In genomic region chr11:62805991-62806441, GRCh38 we compare ENCODE assay signal across 8 cellular contexts. TPM values are rescaled to one million over a fixed set of nuclear protein-coding genes. Genes with fewer than 3 reads are reported as not detected.
A peak's percentile ranks its signal among the peaks of the same experiment; 100 is the strongest.
DNase-seq lines count a peak whose midpoint lies in the region; ATAC-seq, FAIRE-seq and TF ChIP-seq lines count a peak whose summit lies in the region.

No MANE protein-coding gene starts in this region.

- FAIRE-seq in H1 (lab: Jason Lieb, UNC) (no peak), RCC 7860 (lab: Jason Lieb, UNC) (no peak)

- no peak overlapping the region for H3K18ac ChIP-seq in H1 (ENCODE audit: extremely low read depth, low read length)

- POLR2A ChIA-PET in T-cell (lab: Charles Lee) = interaction anchor here (0.5 to 1.4 kb wide), 12 partner anchors 8 to 215 kb away, joined by 3 to 8 read pairs (median 3); partner anchors contain the start of genes TEX54 (in 1 of the 2) and TUT1 (in 1 of the 2)
- POLR2A ChIA-PET in H1 (lab: Charles Lee; ENCODE audit: partially characterized antibody) = interaction anchor here (0.6 to 10.0 kb wide), 43 partner anchors 10 to 1537 kb away, joined by 3 to 251 read pairs (median 6); partner anchors contain the start of genes B3GAT3, BSCL2, C11orf98 and CSKMT

- peaks cover 4% of the 10 kb centered on the region; the same call in 1 of the 2 replicates for H3K23me2 ChIP-seq in H1 (ENCODE audit: low read depth, low read length)

- H2BK15ac ChIP-seq in H1 (ENCODE audit: low read length) = no peak overlapping the region

- no peaks in the 10 kb centered on the region for H3K27me3 Mint-ChIP-seq in T-cell
- H3K27me3 Mint-ChIP-seq in natural killer cell (ENCODE audit: low read depth in 2 of 2) = no peaks in the 10 kb centered on the region

- no peaks in the 10 kb centered on the region for H3K27me3 ChIP-seq in H1 (replicated peaks in 1 of 4; ENCODE audit: control insufficient read depth in 3 of 4, extremely low read depth in 1 of 4, insufficient read depth in 3 of 4, low read length in 3 of 4)

- TF ChIP-seq EP300 in H1 (IDR thresholded peaks at IDR 0.05; ENCODE audit: borderline replicate concordance in 1 of 2, low read depth in 2 of 2, low read length in 2 of 2) = no peak

- H3K9me3 ChIP-seq in H1 (ENCODE audit: insufficient read depth in 2 of 2, low read depth in 1 of 2, low read length in 1 of 2) = no peaks in the 10 kb centered on the region

- H3K79me1 ChIP-seq in H1 (ENCODE audit: low read depth, low read length) = peaks cover 6% of the 10 kb centered on the region; the same call in 1 of the 2 replicates

- H3K4me1 ChIP-seq in H1 (replicated peaks in 1 of 4; ENCODE audit: control insufficient read depth in 3 of 4, insufficient read depth in 4 of 4, low read length in 3 of 4) = peaks cover 0 to 5% (median under 1%) of the 10 kb centered on the region in 4 experiments; a peak in 1 of 7 replicates

- H3K27ac Mint-ChIP-seq in T-cell (peak overlapping the region; percentile 93 to 98), natural killer cell (peak overlapping the region; percentile 94 to 99)

- no peak overlapping the region for H2AK5ac ChIP-seq in H1 (ENCODE audit: low read depth, low read length)

- H3K9me3 Mint-ChIP-seq in T-cell (no peaks in the 10 kb centered on the region), natural killer cell (no peaks in the 10 kb centered on the region)

- H2AFZ ChIP-seq in H1 (ENCODE audit: low read length) = no peak overlapping the region

- intact Hi-C loops in natural killer cell (cut with micrococcal nuclease) = loop anchor here (1.0 to 2.0 kb wide), 3 partner anchors 14 to 33 kb away; partner anchors contain the start of genes STX5, TEX54, TMEM223 and WDR74

- no peak overlapping the region for H2BK12ac ChIP-seq in H1 (ENCODE audit: low read depth, low read length)

- H2BK20ac ChIP-seq in H1 (ENCODE audit: low read length) = no peak overlapping the region

- no peak overlapping the region for H3K4ac ChIP-seq in H1 (replicated peaks; ENCODE audit: insufficient read length, low read depth, low read length)

- no peak overlapping the region for H3K56ac ChIP-seq in H1 (replicated peaks; ENCODE audit: insufficient read length, low read depth, low read length)

- 53% methylated on average over 11 of the region's 11 CpGs; no CpG with 5 or more reads in 1 of the 2 experiments for WGBS in H1 (ENCODE audit: extremely low coverage in 1 of 2, insufficient coverage in 1 of 2, insufficient read length in 1 of 2, insufficient replicate concordance in 2 of 2, low coverage in 1 of 2, low lambda C conversion rate in 2 of 2, missing lambda C conversion rate in 1 of 2), 2 experiments

- H3K4me3 ChIP-seq in H1 (ENCODE audit: extremely low read depth in 1 of 4, insufficient read depth in 2 of 4, low read depth in 3 of 4, low read length in 4 of 4) = peak overlapping the region; percentile 66 to 85 (median 81)

- no peak for TF ChIP-seq RAD21 in H1 (IDR thresholded peaks at IDR 0.05 in 1 of 2, conservative IDR thresholded peaks at IDR 0.05 in 1 of 2; ENCODE audit: low read depth in 2 of 2, low read length in 2 of 2)

- peaks cover under 1 to 2% of the 10 kb centered on the region in 2 experiments for H4K20me1 ChIP-seq in H1 (replicated peaks in 1 of 2; ENCODE audit: control insufficient read depth in 1 of 2, insufficient read depth in 2 of 2, low read length in 2 of 2)

- H3K36me3 Mint-ChIP-seq in T-cell (peaks cover 23% of the 10 kb centered on the region), natural killer cell (no peaks in the 10 kb centered on the region)

- H3K23ac ChIP-seq in H1 (ENCODE audit: insufficient read length) = no peak overlapping the region

- H3K4me3 Mint-ChIP-seq in T-cell = peak overlapping the region; percentile 91 to 100 (median 98)
- peak overlapping the region; percentile 96 for H3K4me3 Mint-ChIP-seq in natural killer cell

- TF ChIP-seq CTCF in H1 (IDR thresholded peaks at IDR 0.05; ENCODE audit: control extremely low read depth in 1 of 3, insufficient read depth in 1 of 3, low read depth in 1 of 3, low read length in 3 of 3) (no peak), natural killer cell (IDR thresholded peaks at IDR 0.05) (no peak)

- ATAC-seq in T-cell (replicated peaks in 1 of 4) (peak in 1 of 4 experiments; percentile 10), natural killer cell (peak in 2 of 3 donors; percentile 9 to 11)

- no peak overlapping the region for H4K5ac ChIP-seq in H1 (ENCODE audit: insufficient read length, low read depth, low read length)

- peak; percentile 35 to 37 for DNase-seq in SHP77 (lab: John Stamatoyannopoulos, UW)
- DNase-seq in SHP77 treated with DMSO at 0.1 percent for 48 hours (lab: John Stamatoyannopoulos, UW) = no peak
- DNase-seq in T-cell = peak in 5 of 34 experiments; percentile 8 to 32 (median 15)
- no peak for DNase-seq in H1 (ENCODE audit: low read depth in 1 of 2, low spot score in 2 of 2)
- DNase-seq in natural killer cell = no peak
- no peak for DNase-seq in putamen (ENCODE audit: low spot score)
- DNase-seq in RCC 7860 (ENCODE audit: low spot score) = no peak
- DNase-seq in mesenteric fat pad (ENCODE audit: low spot score) = no peak

- H3K79me2 ChIP-seq in H1 (ENCODE audit: control insufficient read depth in 1 of 2, insufficient read depth in 2 of 2, low read length in 2 of 2) = peaks cover 5 to 18% of the 10 kb centered on the region in 2 experiments; a peak in 3 of 4 replicates

- H2BK5ac ChIP-seq in H1 (ENCODE audit: low read depth, low read length) = 0 out of 2 replicates have a peak overlapping the region, but pooled peaks have one; percentile 3

- H3K14ac ChIP-seq in H1 (ENCODE audit: insufficient read length) = no peak overlapping the region

- peak overlapping the region in 2 of 4 experiments; percentile 25 to 62; a peak in 3 of 7 replicates for H3K9ac ChIP-seq in H1 (replicated peaks in 1 of 4; ENCODE audit: extremely low read depth in 1 of 4, low read depth in 3 of 4, low read length in 3 of 4)

- peaks cover 10 to 21% (median 16%) of the 10 kb centered on the region in 4 experiments for H3K36me3 ChIP-seq in H1 (ENCODE audit: control insufficient read depth in 2 of 4, insufficient read depth in 4 of 4, low read length in 3 of 4)

- 0 out of 2 replicates have a peak overlapping the region, but pooled peaks have one; percentile 48 for H3K27ac ChIP-seq in H1 (ENCODE audit: low read depth, low read length)

- TF ChIP-seq POLR2A in H1 (IDR thresholded peaks at IDR 0.05; ENCODE audit: control extremely low read depth in 1 of 2, low read depth in 2 of 2, low read length in 2 of 2) = no peak

- CTCF ChIA-PET in T-cell (lab: Charles Lee) = interaction anchor here in 1 of 2 donors (0.6 to 1.2 kb wide), 6 partner anchors 20 to 215 kb away, joined by 3 to 6 read pairs (median 4); partner anchors contain the start of genes POLR2G, STX5 and TUT1
- CTCF ChIA-PET in H1 (lab: Charles Lee; ENCODE audit: partially characterized antibody) = interaction anchor here (0.6 to 1.6 kb wide), 8 partner anchors 10 to 1696 kb away, joined by 3 to 5 read pairs (median 3); partner anchors contain the start of gene TMEM179B

- H2BK120ac ChIP-seq in H1 (replicated peaks; ENCODE audit: low read depth, low read length) = no peak overlapping the region

- H3K4me2 ChIP-seq in H1 (ENCODE audit: insufficient read depth in 1 of 2, low read depth in 2 of 2, low read length in 2 of 2) = peak overlapping the region; percentile 81 to 93

- no peak overlapping the region for H4K8ac ChIP-seq in H1 (ENCODE audit: extremely low read depth, insufficient read depth, low read length)

- H3K4me1 Mint-ChIP-seq in T-cell = peaks cover 21 to 40% (median 27%) of the 10 kb centered on the region in 3 donors
- peaks cover 20 to 43% of the 10 kb centered on the region in 2 donors for H3K4me1 Mint-ChIP-seq in natural killer cell

- no peak overlapping the region for H4K91ac ChIP-seq in H1 (replicated peaks; ENCODE audit: insufficient read length, low read length)

RNA-seq across cellular contexts. Expression of gene NXF1, which starts 0.8 kb away (rescaled TPM):
- total RNA-seq in T-cell (100 to 1,000 TPM; 160 to 321 (median 169) TPM), natural killer cell (100 to 1,000 TPM; 284 to 341 (median 319) TPM), mesenteric fat pad (77.6 TPM)
- 44.8 and 49.8 TPM in 2 replicates for total RNA-seq in H1 (2021; fragmentation: NEBNext Ultra II Directional; extraction: Animal tissue kit (Norgen Biotek cat#: 25700))
- 48.1 and 63.6 TPM in 2 replicates for polyA plus RNA-seq in H1 (2011; rRNA removed)
- polyA plus RNA-seq in H1 (2011; cell fraction: cytosol; rRNA removed) = 27.3 TPM
- 129 TPM for polyA plus RNA-seq in H1 (2011; cell fraction: nucleus; rRNA removed)
- 51.2 to 60.5 TPM (median 56.5 TPM) in 4 replicates for polyA plus RNA-seq in H1 (2012, experiment 1 of 2)
- 34.5 TPM for polyA plus RNA-seq in H1 (2012, experiment 2 of 2)
- 38.0 TPM for polyA plus RNA-seq in H1 (2013, experiment 1 of 2)
- 35.0 TPM for polyA plus RNA-seq in H1 (2013, experiment 2 of 2)
- polyA minus RNA-seq in H1 (2011; rRNA and poly(A)+ RNA removed) = 31.5 and 31.8 TPM in 2 replicates
- polyA minus RNA-seq in H1 (2011; cell fraction: cytosol; rRNA and poly(A)+ RNA removed) = 20.5 TPM
- 20.0 TPM for polyA minus RNA-seq in H1 (2011; cell fraction: nucleus; rRNA and poly(A)+ RNA removed)

RNA-seq across cellular contexts. Expression of gene TMEM223, which starts 14.2 kb away (rescaled TPM):
- total RNA-seq in T-cell (10 to 100 TPM; 11.2 to 27.6 (median 23.0) TPM), natural killer cell (10 to 100 TPM in 1 of 3 donors, 1 to 10 TPM in 2; 4.8 to 10.0 (median 5.0) TPM), mesenteric fat pad (14.7 TPM)
- total RNA-seq in H1 (2021; fragmentation: NEBNext Ultra II Directional; extraction: Animal tissue kit (Norgen Biotek cat#: 25700)) = 22.9 and 23.5 TPM in 2 replicates
- 59.7 and 64.1 TPM in 2 replicates for polyA plus RNA-seq in H1 (2011; rRNA removed)
- polyA plus RNA-seq in H1 (2011; cell fraction: cytosol; rRNA removed) = 36.7 TPM
- polyA plus RNA-seq in H1 (2011; cell fraction: nucleus; rRNA removed) = 30.1 TPM
- polyA plus RNA-seq in H1 (2012, experiment 1 of 2) = 15.3 to 23.1 TPM (median 22.1 TPM) in 4 replicates
- polyA plus RNA-seq in H1 (2012, experiment 2 of 2) = 32.6 TPM
- 58.6 TPM for polyA plus RNA-seq in H1 (2013, experiment 1 of 2)
- polyA plus RNA-seq in H1 (2013, experiment 2 of 2) = 64.1 TPM
- polyA minus RNA-seq in H1 (2011; rRNA and poly(A)+ RNA removed) = 9.4 and 15.1 TPM in 2 replicates
- 15.9 TPM for polyA minus RNA-seq in H1 (2011; cell fraction: cytosol; rRNA and poly(A)+ RNA removed)
- 28.7 TPM for polyA minus RNA-seq in H1 (2011; cell fraction: nucleus; rRNA and poly(A)+ RNA removed)

RNA-seq across cellular contexts. Expression of gene TMEM179B, which starts 18.8 kb away (rescaled TPM):
- total RNA-seq in T-cell = 10 to 100 TPM; 27.7 to 53.3 (median 46.5) TPM
- total RNA-seq in H1 (2021; fragmentation: NEBNext Ultra II Directional; extraction: Animal tissue kit (Norgen Biotek cat#: 25700)) = 16.3 and 18.6 TPM in 2 replicates
- 62.2 and 65.1 TPM in 2 replicates for polyA plus RNA-seq in H1 (2011; rRNA removed)
- polyA plus RNA-seq in H1 (2011; cell fraction: cytosol; rRNA removed) = 30.6 TPM
- polyA plus RNA-seq in H1 (2011; cell fraction: nucleus; rRNA removed) = 39.7 TPM
- polyA plus RNA-seq in H1 (2012, experiment 1 of 2) = 29.7 to 34.6 TPM (median 32.0 TPM) in 4 replicates
- polyA plus RNA-seq in H1 (2012, experiment 2 of 2) = 51.6 TPM
- polyA plus RNA-seq in H1 (2013, experiment 1 of 2) = 50.7 TPM
- polyA plus RNA-seq in H1 (2013, experiment 2 of 2) = 59.3 TPM
- 28.3 and 34.0 TPM in 2 replicates for polyA minus RNA-seq in H1 (2011; rRNA and poly(A)+ RNA removed)
- 22.5 TPM for polyA minus RNA-seq in H1 (2011; cell fraction: cytosol; rRNA and poly(A)+ RNA removed)
- polyA minus RNA-seq in H1 (2011; cell fraction: nucleus; rRNA and poly(A)+ RNA removed) = 30.5 TPM
- 10 to 100 TPM; 33.7 to 41.1 (median 36.3) TPM for total RNA-seq in natural killer cell
- 30.6 TPM for total RNA-seq in mesenteric fat pad

RNA-seq across cellular contexts. Expression of gene STX5, which starts 25.8 kb away (rescaled TPM):
- total RNA-seq in T-cell (100 to 1,000 TPM in 2 of 5 donors, 10 to 100 TPM in 3; 49.3 to 132 (median 58.0) TPM), natural killer cell (100 to 1,000 TPM; 138 to 171 (median 166) TPM), mesenteric fat pad (41.8 TPM)
- total RNA-seq in H1 (2021; fragmentation: NEBNext Ultra II Directional; extraction: Animal tissue kit (Norgen Biotek cat#: 25700)) = 24.2 and 25.3 TPM in 2 replicates
- 23.4 and 28.5 TPM in 2 replicates for polyA plus RNA-seq in H1 (2011; rRNA removed)
- 25.1 TPM for polyA plus RNA-seq in H1 (2011; cell fraction: cytosol; rRNA removed)
- 24.0 TPM for polyA plus RNA-seq in H1 (2011; cell fraction: nucleus; rRNA removed)
- polyA plus RNA-seq in H1 (2012, experiment 1 of 2) = 25.6 to 34.1 TPM (median 29.2 TPM) in 4 replicates
- 28.3 TPM for polyA plus RNA-seq in H1 (2012, experiment 2 of 2)
- 15.6 TPM for polyA plus RNA-seq in H1 (2013, experiment 1 of 2)
- 15.0 TPM for polyA plus RNA-seq in H1 (2013, experiment 2 of 2)
- 34.6 and 35.5 TPM in 2 replicates for polyA minus RNA-seq in H1 (2011; rRNA and poly(A)+ RNA removed)
- 13.8 TPM for polyA minus RNA-seq in H1 (2011; cell fraction: cytosol; rRNA and poly(A)+ RNA removed)
- polyA minus RNA-seq in H1 (2011; cell fraction: nucleus; rRNA and poly(A)+ RNA removed) = 15.9 TPM

RNA-seq across cellular contexts. Expression of gene TEX54, which starts 26.6 kb away (rescaled TPM):
- total RNA-seq in T-cell (not detected), natural killer cell (not detected), mesenteric fat pad (not detected)
- total RNA-seq in H1 (2021; fragmentation: NEBNext Ultra II Directional; extraction: Animal tissue kit (Norgen Biotek cat#: 25700)) = 1.2 TPM in 1 of 2 replicates, not detected in the other
- not detected in 2 replicates for polyA plus RNA-seq in H1 (2011; rRNA removed)
- not detected for polyA plus RNA-seq in H1 (2011; cell fraction: cytosol; rRNA removed)
- polyA plus RNA-seq in H1 (2011; cell fraction: nucleus; rRNA removed) = not detected
- polyA plus RNA-seq in H1 (2012, experiment 1 of 2) = 0.92 to 1.3 TPM (median 1.1 TPM) in 3 of 4 replicates, not detected in the other
- not detected for polyA plus RNA-seq in H1 (2012, experiment 2 of 2)
- not detected for polyA plus RNA-seq in H1 (2013, experiment 1 of 2)
- polyA plus RNA-seq in H1 (2013, experiment 2 of 2) = not detected
- polyA minus RNA-seq in H1 (2011; rRNA and poly(A)+ RNA removed) = not detected in 2 replicates
- polyA minus RNA-seq in H1 (2011; cell fraction: cytosol; rRNA and poly(A)+ RNA removed) = not detected
- polyA minus RNA-seq in H1 (2011; cell fraction: nucleus; rRNA and poly(A)+ RNA removed) = 1.8 TPM

Comparison
In these comparisons a context has a peak if more than half of its experiments do, and no peak if none do; other contexts are left out.
1. DNase-seq: peak in SHP77 (2 of 2); none in SHP77 treated with DMSO at 0.1 percent for 48 hours (single experiment), H1 (0 of 2), natural killer cell (single experiment), putamen (single experiment), RCC 7860 (single experiment) and mesenteric fat pad (single experiment).